21 cellular contexts compared by ENCODE assay signal in genomic region chr6:996271-996852, GRCh38.
DNase-seq lines count a peak whose midpoint lies in the region; ATAC-seq, FAIRE-seq and TF ChIP-seq lines count a peak whose summit lies in the region.
"Had no signal": no experiment of that assay in that cellular context is flagged by ENCODE, and none has a peak within 500 bp of the region (broad histone marks: within the 10 kb centered on the region; RNA-seq: fewer than 3 reads in every experiment).

No MANE protein-coding gene starts in this region.

- ATAC-seq in HepG2 (no peak), right lobe of liver (no peak), foreskin keratinocyte (no peak)
- ATAC-seq: CD8-positive, alpha-beta T cell; HCT116 had no signal

- no peaks in the 10 kb centered on the region for H4K20me1 ChIP-seq in HepG2 (ENCODE audit: insufficient read depth, low read length)

- in situ Hi-C loops in HepG2 (cut with HindIII; ENCODE audit: extremely low pct_ligation_motif_present, low pct_unique_long_range_greater_than_20kb), result no loop called here

- POLR2A ChIA-PET in HepG2 (lab: Yijun Ruan, JAX), result no interaction called here

- no peak overlapping the region for H3K9ac ChIP-seq in HepG2 (ENCODE audit: insufficient read depth, low read depth, low read length)
- H3K9ac ChIP-seq: SK-N-SH had no signal

- H3K27me3 ChIP-seq in HepG2 (ENCODE audit: control insufficient read depth in 1 of 2, insufficient read depth in 2 of 2, low read length in 2 of 2), result no peaks in the 10 kb centered on the region
- no peaks in the 10 kb centered on the region for H3K27me3 ChIP-seq in right lobe of liver
- H3K27me3 ChIP-seq in foreskin keratinocyte, result peaks cover 3% of the 10 kb centered on the region

- no peak for FAIRE-seq in HepG2 (lab: Jason Lieb, UNC)
- FAIRE-seq: G401.6, GM12892, GM18507 had no signal

- intact Hi-C loops in HepG2 (cut with micrococcal nuclease; ENCODE audit: unreplicated experiment), result no loop called here
- intact Hi-C loops in right lobe of liver (cut with DNase I), result no loop called here

- no peak for TF ChIP-seq CTCF in HepG2 (CRISPR knock-in tag; IDR thresholded peaks at IDR 0.05)
- no peak for TF ChIP-seq CTCF in right lobe of liver (IDR thresholded peaks at IDR 0.05)
- TF ChIP-seq CTCF in foreskin keratinocyte (conservative IDR thresholded peaks at IDR 0.05), result no peak

- TF ChIP-seq RAD21 in HepG2 (CRISPR knock-in tag; IDR thresholded peaks at IDR 0.05), result no peak

- no TSS peak for BruUV-seq in HepG2 (replicated peaks; lab: Mats Ljungman, UMichigan)

- no peak overlapping the region for H2AFZ ChIP-seq in HepG2 (ENCODE audit: low read length)

- TF ChIP-seq EP300 in HepG2 (IDR thresholded peaks at IDR 0.05; ENCODE audit: low read depth in 2 of 2, low read length in 2 of 2) (no peak), HepG2 (CRISPR knock-in tag; IDR thresholded peaks at IDR 0.05; ENCODE audit: borderline replicate concordance) (no peak)

- CTCF ChIA-PET in HepG2 (lab: Yijun Ruan, JAX; ENCODE audit: low intra/inter-chr PET ratio, low total read pairs), result no interaction called here

- no peaks in the 10 kb centered on the region for H3K79me2 ChIP-seq in HepG2 (ENCODE audit: insufficient read depth, low read length)

- TF ChIP-seq POLR2A in HepG2 (IDR thresholded peaks at IDR 0.05; ENCODE audit: insufficient read depth in 1 of 2, low read depth in 2 of 2, low read length in 2 of 2), result no peak
- TF ChIP-seq POLR2A in right lobe of liver (IDR thresholded peaks at IDR 0.05), result no peak

- H3K4me1 ChIP-seq in HepG2 (ENCODE audit: insufficient read depth, low read length) (peaks cover 36% of the 10 kb centered on the region), right lobe of liver (no peaks in the 10 kb centered on the region), foreskin keratinocyte (no peaks in the 10 kb centered on the region)

- H3K4me3 ChIP-seq in HepG2 (replicated peaks in 1 of 3; ENCODE audit: insufficient read depth in 1 of 3, low read depth in 2 of 3, low read length in 3 of 3) (no peak overlapping the region), right lobe of liver (no peak overlapping the region)

- DNase-seq in HepG2 (ENCODE audit: low spot score), result no peak
- DNase-seq in right lobe of liver, result no peak
- peak; percentile 24 to 62 for DNase-seq in cerebellar nuclear complex (lab: John Stamatoyannopoulos, UW)
- DNase-seq in pons (ENCODE audit: low spot score), result peak; percentile 1
- no peak for DNase-seq in foreskin keratinocyte
- no peak for DNase-seq in putamen (ENCODE audit: low spot score)
- no peak for DNase-seq in DMS53 treated with DMSO at 0.1 percent for 48 hours (lab: John Stamatoyannopoulos, UW; ENCODE audit: unreplicated experiment)
- DNase-seq: 8988T; CD8-positive, alpha-beta T cell; GOT3; MV-4-11; NCI-H1417 treated with DMSO at 0.1 percent for 48 hours; NCI-H187; NCI-H446; NCI-H526 treated with DMSO at 0.1 percent for 48 hours; SIG-M5; SK-N-SH had no signal

- no peaks in the 10 kb centered on the region for H3K36me3 ChIP-seq in HepG2 (replicated peaks in 1 of 2; ENCODE audit: control insufficient read depth in 1 of 2, insufficient read depth in 2 of 2, low read length in 2 of 2)
- H3K36me3 ChIP-seq in right lobe of liver, result no peaks in the 10 kb centered on the region

- H3K9me3 ChIP-seq in HepG2 (ENCODE audit: low read length) (peaks cover 4% of the 10 kb centered on the region; the same call in 1 of the 2 replicates), right lobe of liver (no peaks in the 10 kb centered on the region)
- H3K9me3 ChIP-seq: SK-N-SH had no signal

- H3K4me2 ChIP-seq in HepG2 (ENCODE audit: low read depth, low read length), result no peak overlapping the region
- H3K4me2 ChIP-seq: SK-N-SH had no signal

- H3K27ac ChIP-seq in HepG2 (ENCODE audit: extremely low read length, insufficient read depth, low read length), result no peak overlapping the region
- no peak overlapping the region for H3K27ac ChIP-seq in right lobe of liver
- H3K27ac ChIP-seq in foreskin keratinocyte, result no peak overlapping the region

- 78% methylated on average over 9 of the region's 9 CpGs for WGBS in HepG2 (ENCODE audit: low lambda C conversion rate)
- 66% methylated on average over 7 of the region's 9 CpGs for WGBS in right lobe of liver (ENCODE audit: insufficient coverage, low coverage, low lambda C conversion rate, missing lambda C conversion rate)

TF ChIP-seq in HepG2, 621 proteins besides CTCF, POLR2A, EP300 and RAD21:
- TF ChIP-seq ZBTB33 (CRISPR knock-in tag; IDR thresholded peaks at IDR 0.05) (0 out of 2 replicates have a peak, but pooled peaks have one; percentile 51), IKZF4 (CRISPR knock-in tag; IDR thresholded peaks at IDR 0.05; ENCODE audit: borderline replicate concordance, low read depth, not compliant biosample characterization) (no peak), MLX (CRISPR knock-in tag; IDR thresholded peaks at IDR 0.05) (no peak), HINFP (CRISPR knock-in tag; IDR thresholded peaks at IDR 0.05; ENCODE audit: low read depth) (no peak), HNRNPL (IDR thresholded peaks at IDR 0.05; ENCODE audit: low read depth, low read length) (0 out of 2 replicates have a peak, but pooled peaks have one; percentile 30), SIX1 (CRISPR knock-in tag; IDR thresholded peaks at IDR 0.05; ENCODE audit: borderline replicate concordance) (no peak), ARID3A (IDR thresholded peaks at IDR 0.05; ENCODE audit: low read depth, low read length) (no peak), MAFG (CRISPR knock-in tag; IDR thresholded peaks at IDR 0.05) (no peak), ZNF276 (CRISPR knock-in tag; IDR thresholded peaks at IDR 0.05; ENCODE audit: low read depth) (no peak), NR2F2 (IDR thresholded peaks at IDR 0.05; ENCODE audit: borderline replicate concordance, low read depth) (no peak)

Comparison
In these comparisons a context has a peak if more than half of its experiments do, and no peak if none do; other contexts are left out.
1. DNase-seq: peak in cerebellar nuclear complex (2 of 2) and pons (single experiment); none in HepG2 (single experiment), right lobe of liver (0 of 3), foreskin keratinocyte (0 of 2), putamen (single experiment) and DMS53 treated with DMSO at 0.1 percent for 48 hours (single experiment).